24 cellular contexts compared by ENCODE assay signal in the genomic region with DNA sequence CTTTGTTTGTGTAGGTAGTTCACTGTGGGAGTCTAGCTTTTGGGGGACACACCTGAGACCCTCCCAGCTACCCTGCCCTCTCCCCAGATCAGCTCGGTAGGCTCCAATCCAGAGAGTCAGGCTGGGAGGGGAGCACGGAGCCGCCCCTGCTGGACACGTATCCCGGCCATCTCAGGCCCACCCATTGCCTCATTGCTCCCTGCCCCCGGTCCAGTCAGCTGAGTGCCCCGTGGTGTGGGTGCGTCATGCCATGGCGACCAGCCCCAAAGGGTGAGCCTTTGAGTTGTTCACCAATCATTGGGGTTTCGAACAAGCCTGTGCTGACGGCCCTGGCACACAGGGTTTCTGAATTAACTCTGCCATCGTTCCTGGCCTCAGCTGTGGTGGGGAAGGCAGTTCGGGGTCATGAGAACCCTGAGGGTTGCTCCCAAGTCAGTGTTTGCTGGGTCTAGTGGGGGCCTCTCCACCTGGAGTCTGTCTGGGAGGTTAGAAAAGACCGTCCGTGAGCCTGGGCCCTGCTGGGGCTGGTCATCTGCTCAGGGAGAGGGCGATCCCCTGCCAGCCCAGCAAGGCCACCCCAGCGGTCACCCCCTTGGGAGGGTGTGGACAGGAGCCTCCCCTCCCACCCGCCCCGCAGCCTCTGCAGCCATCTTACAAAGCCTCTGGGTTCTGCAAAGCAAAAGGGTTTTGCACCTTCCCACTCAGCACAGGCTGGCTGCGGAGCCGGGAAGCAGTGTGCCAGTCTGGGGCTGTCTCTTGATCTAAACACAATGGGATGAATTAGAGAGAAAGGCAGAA. TPM values are rescaled to one million over a fixed set of nuclear protein-coding genes. Genes with fewer than 3 reads are reported as not detected.
A peak's percentile ranks its signal among the peaks of the same experiment; 100 is the strongest.
DNase-seq lines count a peak whose midpoint lies in the region; ATAC-seq and TF ChIP-seq lines count a peak whose summit lies in the region.
"Had no signal": no experiment of that assay in that cellular context is flagged by ENCODE, and none has a peak within 500 bp of the region (broad histone marks: within the 10 kb centered on the region; RNA-seq: fewer than 3 reads in every experiment).

No MANE protein-coding gene starts in this region.

- no TSS peak for BruUV-seq in A673 (replicated peaks; lab: Mats Ljungman, UMichigan)

- H3K27me3 ChIP-seq in right atrium auricular region (no peaks in the 10 kb centered on the region), left ventricle myocardium inferior (ENCODE audit: low read depth) (peaks cover 81% of the 10 kb centered on the region), aorta (ENCODE audit: control insufficient read depth in 1 of 2, insufficient read depth in 2 of 2, low read length in 1 of 2) (no peaks in the 10 kb centered on the region), A673 (replicated peaks; ENCODE audit: insufficient read depth, low read depth, low read length, poor library complexity) (no peaks in the 10 kb centered on the region)

- H3K4me3 ChIP-seq in right atrium auricular region, result no peak overlapping the region
- H3K4me3 ChIP-seq in left ventricle myocardium inferior, result no peak overlapping the region
- H3K4me3 ChIP-seq in aorta (ENCODE audit: low read length in 2 of 2), result no peak overlapping the region
- H3K4me3 ChIP-seq in A673 (ENCODE audit: low read depth, low read length, poor library complexity, severe bottlenecking), result no peak overlapping the region
- H3K4me3 ChIP-seq: gastroesophageal sphincter, prostate gland, SJCRH30, tibial nerve had no signal

- H3K27ac ChIP-seq in right atrium auricular region (no peak overlapping the region), RWPE1 (peak overlapping the region; percentile 100; the same call in 1 of the 2 replicates), left ventricle myocardium inferior (replicated peaks) (no peak overlapping the region), aorta (ENCODE audit: low read depth in 1 of 2, low read length in 2 of 2) (no peak overlapping the region), A673 (ENCODE audit: low read depth, low read length, poor library complexity, severe bottlenecking) (no peak overlapping the region)
- H3K27ac ChIP-seq: gastroesophageal sphincter, prostate gland, SJCRH30, tibial nerve had no signal

- intact Hi-C loops in Right ventricle myocardium inferior (cut with DNase I) (no loop called here), left ventricle myocardium inferior (cut with micrococcal nuclease) (no loop called here), aorta (cut with DNase I) (no loop called here), A673 (cut with micrococcal nuclease; ENCODE audit: unreplicated experiment) (no loop called here)

- H3K4me1 ChIP-seq in right atrium auricular region (peaks cover 0 to 17% of the 10 kb centered on the region in 2 donors), left ventricle myocardium inferior (peaks cover 18% of the 10 kb centered on the region), aorta (ENCODE audit: control insufficient read depth in 1 of 2, insufficient read depth in 2 of 2, low read length in 2 of 2) (no peaks in the 10 kb centered on the region), A673 (ENCODE audit: insufficient read depth, low read length, poor library complexity, severe bottlenecking) (peaks cover 39% of the 10 kb centered on the region)
- H3K4me1 ChIP-seq: prostate gland had no signal

- H3K9me3 ChIP-seq in right atrium auricular region, result no peaks in the 10 kb centered on the region
- no peaks in the 10 kb centered on the region for H3K9me3 ChIP-seq in left ventricle myocardium inferior (replicated peaks)
- no peaks in the 10 kb centered on the region for H3K9me3 ChIP-seq in aorta (ENCODE audit: control insufficient read depth, low read length)
- H3K9me3 ChIP-seq in A673 (ENCODE audit: low read depth, low read length, poor library complexity, severe bottlenecking), result no peaks in the 10 kb centered on the region
- H3K9me3 ChIP-seq: gastroesophageal sphincter, prostate gland, SJCRH30 had no signal

- 88 to 93% methylated on average over 21 of the region's 21 CpGs for WGBS in aorta, 2 donors

- ATAC-seq in Right ventricle myocardium inferior (no peak), aorta (ENCODE audit: low FRiP score) (no peak)
- ATAC-seq: gastroesophageal sphincter had no signal

- CTCF ChIA-PET in RWPE1 (lab: Yijun Ruan, JAX) (no interaction called here), A673 (lab: Charles Lee) (no interaction called here)

- no peak for TF ChIP-seq CTCF in right atrium auricular region (IDR thresholded peaks at IDR 0.05)
- TF ChIP-seq CTCF in RWPE1 (conservative IDR thresholded peaks at IDR 0.05; ENCODE audit: low read depth), result no peak
- no peak for TF ChIP-seq CTCF in left ventricle myocardium inferior (IDR thresholded peaks at IDR 0.05; ENCODE audit: borderline replicate concordance)
- TF ChIP-seq CTCF in A673 (conservative IDR thresholded peaks at IDR 0.05; ENCODE audit: low read depth, low read length), result no peak

- H3K36me3 ChIP-seq in right atrium auricular region, result no peaks in the 10 kb centered on the region
- no peaks in the 10 kb centered on the region for H3K36me3 ChIP-seq in left ventricle myocardium inferior
- no peaks in the 10 kb centered on the region for H3K36me3 ChIP-seq in aorta (ENCODE audit: control insufficient read depth in 1 of 2, insufficient read depth in 2 of 2, low read length in 1 of 2)
- no peaks in the 10 kb centered on the region for H3K36me3 ChIP-seq in A673 (ENCODE audit: insufficient read depth, low read length, poor library complexity, severe bottlenecking)
- H3K36me3 ChIP-seq: gastroesophageal sphincter, prostate gland, SJCRH30, tibial nerve had no signal

- POLR2A ChIA-PET in RWPE1 (lab: Yijun Ruan, JAX; ENCODE audit: low non-redundant PET), result no interaction called here
- POLR2A ChIA-PET in A673 (lab: Charles Lee; ENCODE audit: low non-redundant PET), result no interaction called here

- DNase-seq in Right ventricle myocardium inferior (ENCODE audit: missing footprints) (peak; percentile 18), right atrium auricular region (ENCODE audit: low spot score) (no peak), RWPE1 (ENCODE audit: low spot score) (no peak), left ventricle myocardium inferior (peak; percentile 5), aorta (peak; percentile 26 to 39), NAMALWA (ENCODE audit: low spot score) (no peak), A673 (ENCODE audit: low spot score) (no peak)
- DNase-seq: activated CD4-positive, alpha-beta T cell treated with anti-CD3 and anti-CD28 coated beads, Interleukin-2, amount 10 ng/mL, durations not matched to agents 24 days and 14 days; activated gamma-delta T cell; amniotic stem cell; DMS53; hypothalamus; NCI-H1417 treated with DMSO at 0.1 percent for 48 hours; NCI-H2081 treated with DMSO at 0.1 percent for 48 hours; NCI-H510A; nephron progenitor cell; SJCRH30; stimulated activated CD8-positive, alpha-beta memory T cell treated with anti-CD3 and anti-CD28 coated beads, Interleukin-4, amount 100 ng/mL, for 48 hours had no signal

RNA-seq across cellular contexts. Expression of a gene that starts 34.5 kb away (rescaled TPM):
- total RNA-seq in Right ventricle myocardium inferior (not detected), right atrium auricular region (under 1 TPM in 1 of 2 donors, not detected in 1; 0.43 TPM), left ventricle myocardium inferior (not detected), aorta (not detected), A673 (2021) (8.7 and 15.9 TPM in 2 replicates)
- not detected for polyA plus RNA-seq in aorta
- total RNA-seq: activated CD4-positive, alpha-beta T cell treated with anti-CD3 and anti-CD28 coated beads, Interleukin-2, amount 10 ng/mL, durations not matched to agents 24 days and 14 days; bronchial epithelial cell; T-helper 1 cell treated with Interleukin-12 subunit alpha and Interleukin-12 subunit beta and Interleukin-4 antibody, amounts not matched to agents 30 ng/mL and 1 ng/mL, for 36 hours had no signal
- polyA plus RNA-seq: IgD-negative memory B cell had no signal

RNA-seq across cellular contexts. Expression of a gene that starts 53.1 kb away (rescaled TPM):
- total RNA-seq in Right ventricle myocardium inferior (10.0 TPM), right atrium auricular region (10 to 100 TPM in 1 of 2 donors, 1 to 10 TPM in 1; 8.4 to 11.1 TPM), left ventricle myocardium inferior (9.8 TPM), aorta (1 to 10 TPM; 7.5 to 7.6 TPM), A673 (2021) (26.5 and 27.9 TPM in 2 replicates)
- 1 to 10 TPM; 4.0 to 7.8 TPM for polyA plus RNA-seq in aorta

Comparison
In these comparisons a context has a peak if more than half of its experiments do, and no peak if none do; other contexts are left out.
1. DNase-seq: peak in Right ventricle myocardium inferior (single experiment), left ventricle myocardium inferior (single experiment) and aorta (2 of 2); none in right atrium auricular region (single experiment), RWPE1 (single experiment), NAMALWA (single experiment) and A673 (single experiment).